Comparison of ENCODE assay signal across 8 cellular contexts in genomic region chr1:94854458-94855306, GRCh38. TPM values are rescaled to one million over a fixed set of nuclear protein-coding genes. Genes with fewer than 3 reads are reported as not detected.
DNase-seq lines count a peak whose midpoint lies in the region; ATAC-seq and TF ChIP-seq lines count a peak whose summit lies in the region.

No MANE protein-coding gene starts in this region.

- peaks cover 7% of the 10 kb centered on the region for H3K27me3 ChIP-seq in NT2/D1 (ENCODE audit: insufficient read depth, insufficient read length)
- no peaks in the 10 kb centered on the region for H3K27me3 ChIP-seq in esophagus muscularis mucosa
- no peaks in the 10 kb centered on the region for H3K27me3 ChIP-seq in mucosa of stomach (ENCODE audit: control insufficient read depth, insufficient read depth, low read length)

- peak overlapping the region; percentile 79 to 91 (median 86) for H3K27ac ChIP-seq in esophagus muscularis mucosa (replicated peaks in 1 of 4)

- intact Hi-C loops in esophagus muscularis mucosa (cut with DNase I), result loop anchor here (1.0 to 10.0 kb wide), 4 partner anchors 70 to 380 kb away; partner anchors contain the start of gene RWDD3

- TF ChIP-seq POLR2A in esophagus muscularis mucosa (IDR thresholded peaks at IDR 0.05; ENCODE audit: low read depth), result no peak

- TF ChIP-seq CTCF in esophagus muscularis mucosa (IDR thresholded peaks at IDR 0.05), result peak; percentile 94 to 96 (median 96)

- no peak for TF ChIP-seq EP300 in esophagus muscularis mucosa (IDR thresholded peaks at IDR 0.05)

- DNase-seq in D341Med (ENCODE audit: low spot score) (peak; percentile 88), HUDEP-2 (lab: John Stamatoyannopoulos, UW; ENCODE audit: unreplicated experiment in 76 of 76) (peak in 74 of 76 experiments; percentile 16 to 85 (median 65)), NT2/D1 (ENCODE audit: low read depth, low spot score) (peak; percentile 93), activated T-cell treated with anti-CD3 and anti-CD28 coated beads for 1 hour (ENCODE audit: low read depth) (peak; percentile 55), esophagus muscularis mucosa (ENCODE audit: extremely low spot score) (peak; percentile 96)
- peak; percentile 37 to 47 for DNase-seq in stimulated activated CD8-positive, alpha-beta memory T cell treated with anti-CD3 and anti-CD28 coated beads, Interleukin-4, amount 100 ng/mL, for 4 hours (ENCODE audit: low read depth in 2 of 2, low spot score in 1 of 2)

- H3K4me3 ChIP-seq in NT2/D1 (ENCODE audit: insufficient read length, low read depth) (no peak overlapping the region), esophagus muscularis mucosa (peak overlapping the region; percentile 51 to 66 (median 53)), mucosa of stomach (ENCODE audit: low read length) (no peak overlapping the region)

- H3K9me3 ChIP-seq in NT2/D1 (ENCODE audit: insufficient read depth, low read length), result no peaks in the 10 kb centered on the region
- no peaks in the 10 kb centered on the region for H3K9me3 ChIP-seq in esophagus muscularis mucosa
- no peaks in the 10 kb centered on the region for H3K9me3 ChIP-seq in mucosa of stomach (ENCODE audit: control insufficient read depth, low read length)

- H3K36me3 ChIP-seq in NT2/D1 (ENCODE audit: insufficient read depth, insufficient read length, low read length) (no peaks in the 10 kb centered on the region), esophagus muscularis mucosa (no peaks in the 10 kb centered on the region), mucosa of stomach (ENCODE audit: control insufficient read depth, insufficient read depth, low read length) (no peaks in the 10 kb centered on the region)

- WGBS in esophagus muscularis mucosa, result 8% methylated on average over 19 of the region's 21 CpGs

- ATAC-seq in GM21423 (IDR thresholded peaks at IDR 0.05; ENCODE audit: unreplicated experiment), result peak; percentile 98

- H3K4me1 ChIP-seq in NT2/D1 (ENCODE audit: insufficient read depth, insufficient read length) (peaks cover 4% of the 10 kb centered on the region), esophagus muscularis mucosa (peaks cover 12 to 32% (median 20%) of the 10 kb centered on the region in 4 donors), mucosa of stomach (ENCODE audit: control insufficient read depth, insufficient read depth, low read length) (peaks cover 10% of the 10 kb centered on the region)

- H3K9ac ChIP-seq in NT2/D1 (ENCODE audit: insufficient read length, low read depth) (peak overlapping the region; percentile 37), mucosa of stomach (ENCODE audit: low read length) (peak overlapping the region; percentile 36)

RNA-seq across cellular contexts. Expression of gene SLC44A3, which starts 34.5 kb away (rescaled TPM):
- 1 to 10 TPM in 1 of 4 donors, under 1 TPM in 3; 0.63 to 1.7 (median 0.83) TPM for total RNA-seq in esophagus muscularis mucosa

Comparison
In these comparisons a context has a peak if more than half of its experiments do, and no peak if none do; other contexts are left out.
1. DNase-seq: peak in every context shown above with its lines; median percentile 96 in esophagus muscularis mucosa; 93 in NT2/D1; 88 in D341Med; 65 in HUDEP-2; 55 in activated T-cell treated with anti-CD3 and anti-CD28 coated beads for 1 hour; 42 in stimulated activated CD8-positive, alpha-beta memory T cell treated with anti-CD3 and anti-CD28 coated beads, Interleukin-4, amount 100 ng/mL, for 4 hours.
2. H3K4me3 ChIP-seq: peak in esophagus muscularis mucosa (4 of 4); none in NT2/D1 (single experiment) and mucosa of stomach (single experiment).